In the genomic region with DNA sequence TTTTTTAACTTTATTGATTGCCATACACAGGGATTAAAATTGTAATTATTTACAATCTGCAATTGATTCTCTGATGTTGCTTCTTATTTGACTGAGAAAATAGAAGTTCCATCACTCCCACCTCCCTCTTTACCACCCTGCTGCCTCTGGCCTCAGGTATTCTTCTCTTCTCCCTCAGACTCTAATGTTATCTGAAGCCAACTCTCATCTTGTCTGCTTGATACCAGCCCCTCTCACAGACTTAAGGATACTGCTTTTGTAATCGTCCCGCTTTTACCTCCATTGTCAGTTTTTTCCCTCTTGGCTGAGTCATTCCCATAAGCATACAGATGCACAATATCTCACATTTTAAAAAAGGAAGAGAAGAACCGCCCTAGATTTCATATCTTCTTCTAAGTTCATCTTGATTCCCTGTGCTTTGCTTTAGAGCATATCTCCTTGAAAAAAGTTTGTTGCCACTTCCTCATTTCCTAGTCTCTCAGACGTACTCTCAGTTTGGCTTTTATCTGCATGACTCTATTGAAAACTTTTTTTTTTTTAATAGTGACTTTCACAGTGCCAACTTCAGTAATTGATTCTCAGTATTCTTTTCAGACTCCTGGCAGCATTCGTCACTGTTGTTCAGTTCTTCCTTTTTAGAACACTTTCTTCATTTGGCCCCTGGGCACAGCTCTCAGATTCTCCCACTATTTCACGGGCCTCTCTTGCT, we compare ENCODE assay signal across 1 cellular context.
TF ChIP-seq lines count a peak whose summit lies in the region.

No MANE protein-coding gene starts in this region.

TF ChIP-seq in SK-N-SH, 30 proteins besides CTCF, POLR2A, EP300 and RAD21 (continued from another document):
- TF ChIP-seq, protein P1, sequence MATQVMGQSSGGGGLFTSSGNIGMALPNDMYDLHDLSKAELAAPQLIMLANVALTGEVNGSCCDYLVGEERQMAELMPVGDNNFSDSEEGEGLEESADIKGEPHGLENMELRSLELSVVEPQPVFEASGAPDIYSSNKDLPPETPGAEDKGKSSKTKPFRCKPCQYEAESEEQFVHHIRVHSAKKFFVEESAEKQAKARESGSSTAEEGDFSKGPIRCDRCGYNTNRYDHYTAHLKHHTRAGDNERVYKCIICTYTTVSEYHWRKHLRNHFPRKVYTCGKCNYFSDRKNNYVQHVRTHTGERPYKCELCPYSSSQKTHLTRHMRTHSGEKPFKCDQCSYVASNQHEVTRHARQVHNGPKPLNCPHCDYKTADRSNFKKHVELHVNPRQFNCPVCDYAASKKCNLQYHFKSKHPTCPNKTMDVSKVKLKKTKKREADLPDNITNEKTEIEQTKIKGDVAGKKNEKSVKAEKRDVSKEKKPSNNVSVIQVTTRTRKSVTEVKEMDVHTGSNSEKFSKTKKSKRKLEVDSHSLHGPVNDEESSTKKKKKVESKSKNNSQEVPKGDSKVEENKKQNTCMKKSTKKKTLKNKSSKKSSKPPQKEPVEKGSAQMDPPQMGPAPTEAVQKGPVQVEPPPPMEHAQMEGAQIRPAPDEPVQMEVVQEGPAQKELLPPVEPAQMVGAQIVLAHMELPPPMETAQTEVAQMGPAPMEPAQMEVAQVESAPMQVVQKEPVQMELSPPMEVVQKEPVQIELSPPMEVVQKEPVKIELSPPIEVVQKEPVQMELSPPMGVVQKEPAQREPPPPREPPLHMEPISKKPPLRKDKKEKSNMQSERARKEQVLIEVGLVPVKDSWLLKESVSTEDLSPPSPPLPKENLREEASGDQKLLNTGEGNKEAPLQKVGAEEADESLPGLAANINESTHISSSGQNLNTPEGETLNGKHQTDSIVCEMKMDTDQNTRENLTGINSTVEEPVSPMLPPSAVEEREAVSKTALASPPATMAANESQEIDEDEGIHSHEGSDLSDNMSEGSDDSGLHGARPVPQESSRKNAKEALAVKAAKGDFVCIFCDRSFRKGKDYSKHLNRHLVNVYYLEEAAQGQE (IDR thresholded peaks at IDR 0.05; ENCODE audit: low read depth, low read length): no peak
- no peak for TF ChIP-seq GABPA (IDR thresholded peaks at IDR 0.05; ENCODE audit: low read depth)
- TF ChIP-seq RCOR1 (IDR thresholded peaks at IDR 0.05; ENCODE audit: low read length): no peak
- TF ChIP-seq, protein P2, sequence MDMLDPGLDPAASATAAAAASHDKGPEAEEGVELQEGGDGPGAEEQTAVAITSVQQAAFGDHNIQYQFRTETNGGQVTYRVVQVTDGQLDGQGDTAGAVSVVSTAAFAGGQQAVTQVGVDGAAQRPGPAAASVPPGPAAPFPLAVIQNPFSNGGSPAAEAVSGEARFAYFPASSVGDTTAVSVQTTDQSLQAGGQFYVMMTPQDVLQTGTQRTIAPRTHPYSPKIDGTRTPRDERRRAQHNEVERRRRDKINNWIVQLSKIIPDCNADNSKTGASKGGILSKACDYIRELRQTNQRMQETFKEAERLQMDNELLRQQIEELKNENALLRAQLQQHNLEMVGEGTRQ (IDR thresholded peaks at IDR 0.05; ENCODE audit: borderline replicate concordance, low read depth, low read length): no peak
- TF ChIP-seq, protein P3, sequence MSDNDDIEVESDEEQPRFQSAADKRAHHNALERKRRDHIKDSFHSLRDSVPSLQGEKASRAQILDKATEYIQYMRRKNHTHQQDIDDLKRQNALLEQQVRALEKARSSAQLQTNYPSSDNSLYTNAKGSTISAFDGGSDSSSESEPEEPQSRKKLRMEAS (IDR thresholded peaks at IDR 0.05; ENCODE audit: low read depth): no peak
- no peak for TF ChIP-seq FOXJ3 (CRISPR knock-in tag; IDR thresholded peaks at IDR 0.05)
- no peak for TF ChIP-seq TEAD4 (IDR thresholded peaks at IDR 0.05; ENCODE audit: borderline replicate concordance, insufficient read depth)
TF ChIP-seq in SK-N-SH: peak in this region for 0.
